Comparison of ENCODE assay signal across 32 cellular contexts in the genomic region with DNA sequence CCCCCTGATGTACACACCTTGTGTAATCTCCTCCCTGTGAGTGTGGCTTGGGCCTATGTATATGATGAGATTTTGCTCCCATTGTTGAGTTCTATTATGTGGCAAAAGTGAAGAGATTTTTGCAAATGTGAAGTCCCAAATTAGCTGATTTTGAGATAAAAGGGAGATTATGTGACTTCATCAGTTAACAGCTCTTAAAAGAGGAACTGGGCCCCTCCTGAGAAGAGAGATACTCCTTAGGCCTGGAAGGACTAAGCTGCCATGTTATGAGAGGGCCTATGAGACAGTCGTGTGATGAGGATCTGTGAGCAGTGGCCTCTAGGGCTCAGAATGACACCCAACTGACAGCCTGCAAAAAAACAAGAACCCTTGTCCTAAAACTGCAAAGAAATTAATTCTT.
"Had no signal": no experiment of that assay in that cellular context is flagged by ENCODE, and none has a peak within 500 bp of the region (broad histone marks: within the 10 kb centered on the region; RNA-seq: fewer than 3 reads in every experiment).

No MANE protein-coding gene starts in this region.

- H3K4me1 ChIP-seq: left lung, lower lobe of right lung, neural progenitor cell, prostate gland, suprapubic skin, tibial artery, upper lobe of right lung had no signal

- H3K27me3 ChIP-seq: left lung, neural progenitor cell, ovary, suprapubic skin, tibial artery, upper lobe of right lung had no signal

- H3K9ac ChIP-seq: neural progenitor cell had no signal

- H3K27ac Mint-ChIP-seq: immature natural killer cell; naive thymus-derived CD8-positive, alpha-beta T cell; nephron; neural progenitor cell; stimulated activated effector memory CD8-positive, alpha-beta T cell treated with anti-CD3 and anti-CD28 coated beads, Interleukin-12 subunit alpha, Interleukin-12 subunit beta, amount 100 ng/mL, for 72 hours; stimulated activated naive CD8-positive, alpha-beta T cell treated with anti-CD3 and anti-CD28 coated beads, Interleukin-15, Interleukin-2, amounts not matched to agents 100 ng/mL and 50 ng/mL, for 24 hours had no signal

- H2AFZ ChIP-seq: neural progenitor cell had no signal

- ATAC-seq: left colon; left lung; lower lobe of right lung; naive thymus-derived CD8-positive, alpha-beta T cell; right cardiac atrium; sciatic nerve; stimulated activated effector memory CD8-positive, alpha-beta T cell treated with anti-CD3 and anti-CD28 coated beads, Interleukin-12 subunit alpha, Interleukin-12 subunit beta, amount 100 ng/mL, for 72 hours; upper lobe of right lung had no signal

- H3K4me2 ChIP-seq: neural progenitor cell had no signal

- H3K36me3 Mint-ChIP-seq: immature natural killer cell; naive thymus-derived CD8-positive, alpha-beta T cell; neural progenitor cell; stimulated activated effector memory CD8-positive, alpha-beta T cell treated with anti-CD3 and anti-CD28 coated beads, Interleukin-12 subunit alpha, Interleukin-12 subunit beta, amount 100 ng/mL, for 72 hours had no signal

- H3K36me3 ChIP-seq: left lung, lower lobe of right lung, neural progenitor cell, ovary, prostate gland, suprapubic skin, thoracic aorta, tibial artery, upper lobe of right lung had no signal

- FAIRE-seq: islet of Langerhans, kidney, urothelium cell line had no signal

- H3K27ac ChIP-seq: left lung, lower lobe of right lung, neural progenitor cell, ovary, prostate gland, skin epidermis, suprapubic skin, thoracic aorta, tibial artery, upper lobe of right lung had no signal

- H3K9me3 ChIP-seq: left lung, lower lobe of right lung, ovary, prostate gland, suprapubic skin, thoracic aorta, tibial artery, upper lobe of right lung had no signal

- H3K9me3 Mint-ChIP-seq: nephron; stimulated activated naive CD8-positive, alpha-beta T cell treated with anti-CD3 and anti-CD28 coated beads, Interleukin-15, Interleukin-2, amounts not matched to agents 100 ng/mL and 50 ng/mL, for 24 hours had no signal

- H3K4me3 Mint-ChIP-seq: immature natural killer cell; naive thymus-derived CD8-positive, alpha-beta T cell; nephron; neural progenitor cell; stimulated activated effector memory CD8-positive, alpha-beta T cell treated with anti-CD3 and anti-CD28 coated beads, Interleukin-12 subunit alpha, Interleukin-12 subunit beta, amount 100 ng/mL, for 72 hours; stimulated activated naive CD8-positive, alpha-beta T cell treated with anti-CD3 and anti-CD28 coated beads, Interleukin-15, Interleukin-2, amounts not matched to agents 100 ng/mL and 50 ng/mL, for 24 hours had no signal

- DNase-seq: hypothalamus; immature natural killer cell; kidney; left colon; left lung; lower lobe of right lung; mammary epithelial cell; mesenchymal stem cell; naive thymus-derived CD8-positive, alpha-beta T cell; ovary; posterior cingulate gyrus; retina; stimulated activated CD4-positive, alpha-beta T cell treated with anti-CD3 and anti-CD28 coated beads, Interleukin-12 subunit alpha, Interleukin-12 subunit beta, amount 100 ng/mL, for 4 hours; stimulated activated CD4-positive, alpha-beta T cell treated with anti-CD3 and anti-CD28 coated beads, Interleukin-15, amount 100 ng/mL, for 24 hours; stimulated activated CD4-positive, alpha-beta T cell treated with anti-CD3 and anti-CD28 coated beads, Interleukin-2, amount 100 ng/mL, for 24 hours; stimulated activated CD4-positive, alpha-beta T cell treated with anti-CD3 and anti-CD28 coated beads, Interleukin-4, amount 100 ng/mL, for 1 hour; stimulated activated naive CD4-positive, alpha-beta T cell; tibial artery; trophoblast cell; upper lobe of right lung had no signal

- H3K4me1 Mint-ChIP-seq: immature natural killer cell; naive thymus-derived CD8-positive, alpha-beta T cell; stimulated activated effector memory CD8-positive, alpha-beta T cell treated with anti-CD3 and anti-CD28 coated beads, Interleukin-12 subunit alpha, Interleukin-12 subunit beta, amount 100 ng/mL, for 72 hours had no signal

- H3K4me3 ChIP-seq: left lung, lower lobe of right lung, neural progenitor cell, ovary, prostate gland, skin epidermis, suprapubic skin, thoracic aorta, tibial artery, upper lobe of right lung had no signal
